Comparison of ENCODE assay signal across 25 cellular contexts in genomic region chr5:102946414-102946813, GRCh38.
DNase-seq lines count a peak whose midpoint lies in the region; ATAC-seq, FAIRE-seq and TF ChIP-seq lines count a peak whose summit lies in the region.
"Had no signal": no experiment of that assay in that cellular context is flagged by ENCODE, and none has a peak within 500 bp of the region (broad histone marks: within the 10 kb centered on the region; RNA-seq: fewer than 3 reads in every experiment).

No MANE protein-coding gene starts in this region.

- H3K36me3 ChIP-seq in left ventricle myocardium inferior (peaks cover 49% of the 10 kb centered on the region), MM.1S (replicated peaks; ENCODE audit: insufficient read depth, low read length) (no peaks in the 10 kb centered on the region)
- H3K36me3 ChIP-seq: BE2C had no signal

- H3K79me2 ChIP-seq in MM.1S (ENCODE audit: low read length): no peaks in the 10 kb centered on the region

- H3K9me3 Mint-ChIP-seq in stimulated activated effector memory CD8-positive, alpha-beta T cell treated with anti-CD3 and anti-CD28 coated beads, Interleukin-12 subunit alpha, Interleukin-12 subunit beta, amount 100 ng/mL, for 72 hours: no peaks in the 10 kb centered on the region
- H3K9me3 Mint-ChIP-seq: CD14-positive monocyte; CD4-positive, alpha-beta memory T cell; CD8-positive, alpha-beta memory T cell had no signal

- H3K36me3 Mint-ChIP-seq in stimulated activated effector memory CD8-positive, alpha-beta T cell treated with anti-CD3 and anti-CD28 coated beads, Interleukin-12 subunit alpha, Interleukin-12 subunit beta, amount 100 ng/mL, for 72 hours: peaks cover 81% of the 10 kb centered on the region

- intact Hi-C loops in left ventricle myocardium inferior (cut with micrococcal nuclease): no loop called here
- intact Hi-C loops in right cardiac atrium (cut with DNase I): no loop called here

- no peak for ATAC-seq in right cardiac atrium
- peak; percentile 83 for ATAC-seq in stimulated activated effector memory CD8-positive, alpha-beta T cell treated with anti-CD3 and anti-CD28 coated beads, Interleukin-12 subunit alpha, Interleukin-12 subunit beta, amount 100 ng/mL, for 72 hours
- ATAC-seq: GM12878 had no signal

- peak; percentile 8 for FAIRE-seq in frontal cortex (lab: Jason Lieb, UNC)
- FAIRE-seq: GM12878, GM18507 had no signal

- H2AFZ ChIP-seq in MM.1S (ENCODE audit: low read length): no peak overlapping the region

- H3K27ac Mint-ChIP-seq in stimulated activated effector memory CD8-positive, alpha-beta T cell treated with anti-CD3 and anti-CD28 coated beads, Interleukin-12 subunit alpha, Interleukin-12 subunit beta, amount 100 ng/mL, for 72 hours: no peak overlapping the region
- H3K27ac Mint-ChIP-seq: CD14-positive monocyte; CD4-positive, alpha-beta memory T cell; CD4-positive, CD25-positive, alpha-beta regulatory T cell had no signal

- H3K9me2 ChIP-seq in MM.1S (replicated peaks; ENCODE audit: insufficient read depth, low read length): no peaks in the 10 kb centered on the region

- H3K4me1 ChIP-seq in left ventricle myocardium inferior (peaks cover 39% of the 10 kb centered on the region), right cardiac atrium (ENCODE audit: control insufficient read depth, insufficient read depth, low read length) (peaks cover 2% of the 10 kb centered on the region), MM.1S (ENCODE audit: low read length) (no peaks in the 10 kb centered on the region)
- H3K4me1 ChIP-seq: BE2C, BLaER1 had no signal

- no peak for DNase-seq in left ventricle myocardium inferior
- DNase-seq in right cardiac atrium: no peak
- DNase-seq in frontal cortex (ENCODE audit: low spot score in 2 of 2): no peak
- no peak for DNase-seq in stimulated activated effector memory CD8-positive, alpha-beta T cell treated with anti-CD3 and anti-CD28 coated beads, Interleukin-12 subunit alpha, Interleukin-12 subunit beta, amount 100 ng/mL, for 72 hours (ENCODE audit: low spot score in 2 of 2)
- DNase-seq in MM.1S: no peak
- no peak for DNase-seq in NCI-H446 (lab: John Stamatoyannopoulos, UW)
- DNase-seq: ACHN; BE2C; C1 segment of cervical spinal cord; CD4-positive, alpha-beta memory T cell; CD4-positive, CD25-positive, alpha-beta regulatory T cell; CD8-positive, alpha-beta memory T cell; COR-L47; DMS 273 treated with DMSO at 0.1 percent for 48 hours; DMS153; DMS53; DMS79; DND-41; EL; GDM1 had no signal

- H3K4me3 ChIP-seq in left ventricle myocardium inferior: no peak overlapping the region
- no peak overlapping the region for H3K4me3 ChIP-seq in right cardiac atrium (ENCODE audit: low read length)
- no peak overlapping the region for H3K4me3 ChIP-seq in MM.1S (ENCODE audit: low read length)
- H3K4me3 ChIP-seq: BLaER1, GM12878 had no signal

- H3K27ac ChIP-seq in left ventricle myocardium inferior (replicated peaks): peak overlapping the region; percentile 0
- H3K27ac ChIP-seq in right cardiac atrium (ENCODE audit: low read length): no peak overlapping the region
- no peak overlapping the region for H3K27ac ChIP-seq in MM.1S (ENCODE audit: low read length)
- H3K27ac ChIP-seq: 22Rv1, BLaER1 had no signal

- peaks cover 5% of the 10 kb centered on the region for H3K4me1 Mint-ChIP-seq in stimulated activated effector memory CD8-positive, alpha-beta T cell treated with anti-CD3 and anti-CD28 coated beads, Interleukin-12 subunit alpha, Interleukin-12 subunit beta, amount 100 ng/mL, for 72 hours
- H3K4me1 Mint-ChIP-seq: CD14-positive monocyte; CD8-positive, alpha-beta memory T cell had no signal

- no peaks in the 10 kb centered on the region for H3K9me3 ChIP-seq in left ventricle myocardium inferior (replicated peaks)
- H3K9me3 ChIP-seq in right cardiac atrium (ENCODE audit: control insufficient read depth, low read length): no peaks in the 10 kb centered on the region
- no peaks in the 10 kb centered on the region for H3K9me3 ChIP-seq in MM.1S (replicated peaks; ENCODE audit: insufficient read depth, low read length)
- H3K9me3 ChIP-seq: BE2C, BLaER1 had no signal

- H3F3A ChIP-seq in MM.1S (ENCODE audit: insufficient read depth, low read length): no peaks in the 10 kb centered on the region

- TF ChIP-seq CTCF in left ventricle myocardium inferior (IDR thresholded peaks at IDR 0.05; ENCODE audit: borderline replicate concordance) (no peak), MM.1S (IDR thresholded peaks at IDR 0.05; ENCODE audit: low read length) (no peak)

- H3K4me2 ChIP-seq in MM.1S (ENCODE audit: low read depth, low read length): no peak overlapping the region
- H3K4me2 ChIP-seq: BLaER1 had no signal

- no peaks in the 10 kb centered on the region for H4K20me1 ChIP-seq in MM.1S (ENCODE audit: insufficient read depth, low read length)
- H4K20me1 ChIP-seq: BLaER1 had no signal

- H3K9ac ChIP-seq in MM.1S (ENCODE audit: low read length): no peak overlapping the region
- H3K9ac ChIP-seq: BLaER1 had no signal

- H3K27me3 ChIP-seq in left ventricle myocardium inferior (ENCODE audit: low read depth) (no peaks in the 10 kb centered on the region), right cardiac atrium (ENCODE audit: control insufficient read depth, insufficient read depth) (no peaks in the 10 kb centered on the region), MM.1S (replicated peaks; ENCODE audit: insufficient read depth, low read length) (no peaks in the 10 kb centered on the region)
- H3K27me3 ChIP-seq: BE2C, BLaER1 had no signal

- no peak overlapping the region for H3K4me3 Mint-ChIP-seq in stimulated activated effector memory CD8-positive, alpha-beta T cell treated with anti-CD3 and anti-CD28 coated beads, Interleukin-12 subunit alpha, Interleukin-12 subunit beta, amount 100 ng/mL, for 72 hours
- H3K4me3 Mint-ChIP-seq: CD14-positive monocyte; CD4-positive, alpha-beta memory T cell; CD4-positive, CD25-positive, alpha-beta regulatory T cell; CD8-positive, alpha-beta memory T cell had no signal
